Comparison of ENCODE assay signal across 20 cellular contexts in genomic region chr9:78664370-78664769, GRCh38.
DNase-seq lines count a peak whose midpoint lies in the region; ATAC-seq and TF ChIP-seq lines count a peak whose summit lies in the region.
"Had no signal": no experiment of that assay in that cellular context is flagged by ENCODE, and none has a peak within 500 bp of the region (broad histone marks: within the 10 kb centered on the region; RNA-seq: fewer than 3 reads in every experiment).

No MANE protein-coding gene starts in this region.

- H2BK5ac ChIP-seq in IMR-90 (ENCODE audit: low read depth, low read length, poor library complexity, severe bottlenecking): no peak overlapping the region
- no peak overlapping the region for H2BK5ac ChIP-seq in mesenchymal stem cell (ENCODE audit: low read depth, low read length, poor library complexity, severe bottlenecking)

- no peak overlapping the region for H4K5ac ChIP-seq in IMR-90 (ENCODE audit: low read depth, low read length)

- H3K27me3 Mint-ChIP-seq in activated CD4-positive, alpha-beta T cell treated with anti-CD3 and anti-CD28 coated beads for 36 hours: no peaks in the 10 kb centered on the region

- TF ChIP-seq POLR2A in IMR-90 (IDR thresholded peaks at IDR 0.05; ENCODE audit: low read depth, low read length): no peak

- H2BK12ac ChIP-seq in mesenchymal stem cell (ENCODE audit: low read length in 2 of 2): no peak overlapping the region

- TF ChIP-seq CTCF in IMR-90 (conservative IDR thresholded peaks at IDR 0.05; ENCODE audit: low read depth, low read length): no peak

- H3K23ac ChIP-seq in IMR-90 (ENCODE audit: low read depth, low read length) (no peak overlapping the region), mesenchymal stem cell (ENCODE audit: low read length in 2 of 2) (no peak overlapping the region)

- in situ Hi-C loops in IMR-90 (cut with MboI; ENCODE audit: low sequenced_read_pairs): no loop called here

- H3K4me3 ChIP-seq in IMR-90 (ENCODE audit: insufficient read depth, low read depth, low read length): no peak overlapping the region
- no peak overlapping the region for H3K4me3 ChIP-seq in mesenchymal stem cell (ENCODE audit: insufficient read depth in 1 of 2, low read depth in 1 of 2, low read length in 2 of 2)
- H3K4me3 ChIP-seq: A549, BLaER1 had no signal

- no peak overlapping the region for H2BK20ac ChIP-seq in IMR-90 (ENCODE audit: low read depth, low read length)

- dilution Hi-C loops in IMR-90 (cut with HindIII; ENCODE audit: low sequenced_read_pairs, unreplicated experiment): no loop called here

- H2AK5ac ChIP-seq in IMR-90 (ENCODE audit: low read depth, low read length): no peak overlapping the region
- H2AK5ac ChIP-seq in mesenchymal stem cell (ENCODE audit: low read length, severe bottlenecking): no peak overlapping the region

- H4K91ac ChIP-seq in IMR-90 (ENCODE audit: insufficient read depth, low read depth, low read length) (no peak overlapping the region), mesenchymal stem cell (ENCODE audit: low read length) (no peak overlapping the region)

- CTCF ChIA-PET in IMR-90 (lab: Yijun Ruan, JAX): interaction anchor here (0.6 kb wide), 1 partner anchor 23 kb away, joined by 6 read pairs; no protein-coding TSS in a partner anchor
- CTCF ChIA-PET in activated CD4-positive, alpha-beta T cell treated with anti-CD3 and anti-CD28 coated beads for 36 hours (lab: Charles Lee): no interaction called here

- H2AFZ ChIP-seq in IMR-90 (replicated peaks; ENCODE audit: low read length, poor library complexity): no peak overlapping the region
- no peak overlapping the region for H2AFZ ChIP-seq in mesenchymal stem cell (ENCODE audit: low read depth, low read length)

- ATAC-seq in IMR-90 (ENCODE audit: low read depth) (peak; percentile 65), esophagus mucosa (no peak)
- ATAC-seq in activated CD4-positive, alpha-beta T cell treated with anti-CD3 and anti-CD28 coated beads for 36 hours: no peak
- ATAC-seq: A549; CD8-positive, alpha-beta T cell; HCT116 had no signal

- H3K27ac ChIP-seq in IMR-90 (ENCODE audit: insufficient read depth, low read length) (no peak overlapping the region), mesenchymal stem cell (ENCODE audit: low read length, poor library complexity, severe bottlenecking) (no peak overlapping the region)
- H3K27ac ChIP-seq: A549, BLaER1, C4-2B had no signal

- intact Hi-C loops in IMR-90 (cut with micrococcal nuclease): no loop called here
- intact Hi-C loops in activated CD4-positive, alpha-beta T cell treated with anti-CD3 and anti-CD28 coated beads for 36 hours (cut with DNase I, micrococcal nuclease): no loop called here

- H3K27me3 ChIP-seq in IMR-90 (ENCODE audit: control insufficient read depth, insufficient read depth, low read length): no peaks in the 10 kb centered on the region; the same call in none of the 2 replicates
- no peaks in the 10 kb centered on the region for H3K27me3 ChIP-seq in mesenchymal stem cell (ENCODE audit: control insufficient read depth in 1 of 2, insufficient read depth in 1 of 2, low read length in 2 of 2)
- H3K27me3 ChIP-seq: BLaER1 had no signal

- H3K36me3 Mint-ChIP-seq in activated CD4-positive, alpha-beta T cell treated with anti-CD3 and anti-CD28 coated beads for 36 hours (ENCODE audit: low read depth): no peaks in the 10 kb centered on the region
- H3K36me3 Mint-ChIP-seq: CD4-positive, CD25-positive, alpha-beta regulatory T cell; CD8-positive, alpha-beta T cell had no signal

- H3K4me1 Mint-ChIP-seq in activated CD4-positive, alpha-beta T cell treated with anti-CD3 and anti-CD28 coated beads for 36 hours: no peaks in the 10 kb centered on the region
- H3K4me1 Mint-ChIP-seq: B cell; CD4-positive, CD25-positive, alpha-beta regulatory T cell had no signal

- peaks cover 3% of the 10 kb centered on the region; the same call in 1 of the 2 replicates for H3K4me1 ChIP-seq in IMR-90 (ENCODE audit: control insufficient read depth, insufficient read depth, low read length)
- peaks cover 4% of the 10 kb centered on the region for H3K4me1 ChIP-seq in mesenchymal stem cell (ENCODE audit: control insufficient read depth, insufficient read depth, low read depth, low read length)
- H3K4me1 ChIP-seq: A549, BLaER1 had no signal

- H3K4ac ChIP-seq in IMR-90 (ENCODE audit: low read depth, low read length) (no peak overlapping the region), mesenchymal stem cell (ENCODE audit: low read depth in 1 of 2, low read length in 2 of 2) (no peak overlapping the region)

- H3K14ac ChIP-seq in IMR-90 (replicated peaks; ENCODE audit: low read depth, low read length): no peak overlapping the region
- H3K14ac ChIP-seq in mesenchymal stem cell (ENCODE audit: low read length in 2 of 2): no peak overlapping the region

- no peak overlapping the region for H3K27ac Mint-ChIP-seq in activated CD4-positive, alpha-beta T cell treated with anti-CD3 and anti-CD28 coated beads for 36 hours
- H3K27ac Mint-ChIP-seq: B cell; CD4-positive, CD25-positive, alpha-beta regulatory T cell; CD8-positive, alpha-beta T cell had no signal

- no peaks in the 10 kb centered on the region for H3K9me3 ChIP-seq in IMR-90 (ENCODE audit: control insufficient read depth, insufficient read depth, low read length)
- H3K9me3 ChIP-seq in mesenchymal stem cell (ENCODE audit: control insufficient read depth, low read length): no peaks in the 10 kb centered on the region
- H3K9me3 ChIP-seq: A549, BLaER1 had no signal

- no peak overlapping the region for H3K4me3 Mint-ChIP-seq in activated CD4-positive, alpha-beta T cell treated with anti-CD3 and anti-CD28 coated beads for 36 hours
- H3K4me3 Mint-ChIP-seq: B cell; CD4-positive, CD25-positive, alpha-beta regulatory T cell; CD8-positive, alpha-beta T cell had no signal

- no peak for TF ChIP-seq RAD21 in IMR-90 (IDR thresholded peaks at IDR 0.05; ENCODE audit: low read length)

- no peak overlapping the region for H2AK9ac ChIP-seq in IMR-90 (replicated peaks; ENCODE audit: low read depth, low read length, poor library complexity)

- no peaks in the 10 kb centered on the region for H3K9me1 ChIP-seq in IMR-90 (ENCODE audit: insufficient read depth, low read length)

- H3K79me1 ChIP-seq in IMR-90 (ENCODE audit: low read depth in 1 of 2, low read length in 2 of 2) (no peaks in the 10 kb centered on the region), mesenchymal stem cell (replicated peaks; ENCODE audit: low read length, poor library complexity, severe bottlenecking) (no peaks in the 10 kb centered on the region)

- no peak overlapping the region for H2BK120ac ChIP-seq in IMR-90 (ENCODE audit: low read depth, low read length)
- H2BK120ac ChIP-seq in mesenchymal stem cell (ENCODE audit: low read depth, low read length): no peak overlapping the region

- no peaks in the 10 kb centered on the region for H4K20me1 ChIP-seq in IMR-90 (ENCODE audit: insufficient read depth, low read length)
- H4K20me1 ChIP-seq: BLaER1 had no signal

- H3K4me2 ChIP-seq in IMR-90 (ENCODE audit: low read depth, low read length) (no peak overlapping the region), mesenchymal stem cell (ENCODE audit: low read length, poor library complexity, severe bottlenecking) (no peak overlapping the region)
- H3K4me2 ChIP-seq: A549, BLaER1 had no signal

- H3K9ac ChIP-seq in IMR-90 (ENCODE audit: low read depth, low read length) (no peak overlapping the region), mesenchymal stem cell (ENCODE audit: low read length) (no peak overlapping the region)
- H3K9ac ChIP-seq: BLaER1 had no signal

- peak; percentile 15 for DNase-seq in EH (ENCODE audit: low read depth)
- peak; percentile 52 for DNase-seq in IMR-90
- peak; percentile 43 for DNase-seq in mesenchymal stem cell
- DNase-seq in stimulated activated CD8-positive, alpha-beta memory T cell treated with anti-CD3 and anti-CD28 coated beads, Interleukin-4, amount 100 ng/mL, for 48 hours: no peak
- no peak for DNase-seq in activated CD4-positive, alpha-beta T cell treated with anti-CD3 and anti-CD28 coated beads for 36 hours
- DNase-seq: 8988T; ACHN; CD4-positive, CD25-positive, alpha-beta regulatory T cell; CD8-positive, alpha-beta T cell; DMS 273 treated with DMSO at 0.1 percent for 48 hours; DMS79; GF-D8; GOT3; H7 had no signal

- peaks cover 2% of the 10 kb centered on the region for H3K9me3 Mint-ChIP-seq in activated CD4-positive, alpha-beta T cell treated with anti-CD3 and anti-CD28 coated beads for 36 hours (ENCODE audit: low read depth)

- H3K56ac ChIP-seq in IMR-90 (ENCODE audit: extremely low read depth, insufficient read depth, low read length): no peak overlapping the region

- H2BK15ac ChIP-seq in IMR-90 (ENCODE audit: low read depth, low read length) (no peak overlapping the region), mesenchymal stem cell (ENCODE audit: low read depth, poor library complexity, severe bottlenecking) (no peak overlapping the region)

- no CpG with 5 or more reads among the region's 2 CpGs for WGBS in IMR-90 (ENCODE audit: extremely low coverage in 2 of 2, insufficient read length in 1 of 2), 2 experiments
- 100% methylated on average over 1 of the region's 2 CpGs for WGBS in mesenchymal stem cell

- H3K36me3 ChIP-seq in IMR-90 (ENCODE audit: control insufficient read depth, insufficient read depth, low read length) (no peaks in the 10 kb centered on the region), mesenchymal stem cell (ENCODE audit: control insufficient read depth in 1 of 2, insufficient read depth in 2 of 2, low read depth in 1 of 2, low read length in 2 of 2) (no peaks in the 10 kb centered on the region)
- H3K36me3 ChIP-seq: BLaER1 had no signal

- no TSS peak for BruUV-seq in IMR-90 (replicated peaks; lab: Mats Ljungman, UMichigan)

- H4K8ac ChIP-seq in IMR-90 (ENCODE audit: low read depth in 2 of 2, low read length in 2 of 2) (no peak overlapping the region), mesenchymal stem cell (ENCODE audit: low read length) (no peak overlapping the region)

- POLR2A ChIA-PET in IMR-90 (lab: Charles Lee; ENCODE audit: unreplicated experiment): no interaction called here
- POLR2A ChIA-PET in activated CD4-positive, alpha-beta T cell treated with anti-CD3 and anti-CD28 coated beads for 36 hours (lab: Charles Lee): no interaction called here

- no peak overlapping the region for H3K18ac ChIP-seq in IMR-90 (ENCODE audit: low read depth, low read length)
- no peak overlapping the region for H3K18ac ChIP-seq in mesenchymal stem cell (ENCODE audit: low read depth in 1 of 2, low read length in 2 of 2)

TF ChIP-seq in IMR-90, 13 proteins besides CTCF, POLR2A, EP300 and RAD21 (continues in another document):
- TF ChIP-seq RCOR1 (IDR thresholded peaks at IDR 0.05; ENCODE audit: insufficient replicate concordance, low read length) (no peak), NFE2L2 (IDR thresholded peaks at IDR 0.05; ENCODE audit: low read depth, low read length) (no peak)
- TF ChIP-seq, protein P1, sequence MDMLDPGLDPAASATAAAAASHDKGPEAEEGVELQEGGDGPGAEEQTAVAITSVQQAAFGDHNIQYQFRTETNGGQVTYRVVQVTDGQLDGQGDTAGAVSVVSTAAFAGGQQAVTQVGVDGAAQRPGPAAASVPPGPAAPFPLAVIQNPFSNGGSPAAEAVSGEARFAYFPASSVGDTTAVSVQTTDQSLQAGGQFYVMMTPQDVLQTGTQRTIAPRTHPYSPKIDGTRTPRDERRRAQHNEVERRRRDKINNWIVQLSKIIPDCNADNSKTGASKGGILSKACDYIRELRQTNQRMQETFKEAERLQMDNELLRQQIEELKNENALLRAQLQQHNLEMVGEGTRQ (IDR thresholded peaks at IDR 0.05; ENCODE audit: low read depth, low read length): no peak

Comparison
In these comparisons a context has a peak if more than half of its experiments do, and no peak if none do; other contexts are left out.
1. DNase-seq: peak in EH (single experiment), IMR-90 (single experiment) and mesenchymal stem cell (single experiment); none in stimulated activated CD8-positive, alpha-beta memory T cell treated with anti-CD3 and anti-CD28 coated beads, Interleukin-4, amount 100 ng/mL, for 48 hours (single experiment) and activated CD4-positive, alpha-beta T cell treated with anti-CD3 and anti-CD28 coated beads for 36 hours (single experiment).